Comparison of ENCODE assay signal across 1 cellular context in genomic region chr5:5140051-5141010, GRCh38.
TF ChIP-seq lines count a peak whose summit lies in the region.

TSS of gene ADAMTS16 (plus strand) at chr5:5140330. CDS start at chr5:5140468, 138 bp downstream.

TF ChIP-seq in IMR-90, 13 proteins besides CTCF, POLR2A, EP300 and RAD21 (continued from another document):
- TF ChIP-seq USF2 (IDR thresholded peaks at IDR 0.05; ENCODE audit: low read depth, low read length): no peak
- TF ChIP-seq MAFK (IDR thresholded peaks at IDR 0.05; ENCODE audit: low read depth, low read length): no peak
- TF ChIP-seq CHD1 (IDR thresholded peaks at IDR 0.05; ENCODE audit: low read depth, low read length): no peak
- TF ChIP-seq NFE2L2 (IDR thresholded peaks at IDR 0.05; ENCODE audit: low read depth, low read length): no peak
- TF ChIP-seq SMC3 (IDR thresholded peaks at IDR 0.05; ENCODE audit: low read depth, low read length): no peak
- no peak for TF ChIP-seq ELK1 (IDR thresholded peaks at IDR 0.05; ENCODE audit: borderline replicate concordance, low read depth, low read length)
TF ChIP-seq in IMR-90: peak in this region for 0.
